8 cellular contexts compared by ENCODE assay signal in genomic region chr4:70734168-70734954, GRCh38. TPM values are rescaled to one million over a fixed set of nuclear protein-coding genes. Genes with fewer than 3 reads are reported as not detected.
DNase-seq lines count a peak whose midpoint lies in the region; ATAC-seq and TF ChIP-seq lines count a peak whose summit lies in the region.

No MANE protein-coding gene starts in this region.

- no peak for TF ChIP-seq CTCF in HCT116 (IDR thresholded peaks at IDR 0.05 in 2 of 3, conservative IDR thresholded peaks at IDR 0.05 in 1 of 3; ENCODE audit: borderline replicate concordance in 1 of 3, insufficient read depth in 1 of 3, low read depth in 2 of 3, low read length in 2 of 3)
- TF ChIP-seq CTCF in MM.1S (IDR thresholded peaks at IDR 0.05; ENCODE audit: low read length) = no peak
- TF ChIP-seq CTCF in cardiac muscle cell (IDR thresholded peaks at IDR 0.05; ENCODE audit: low read depth, low read length) = no peak

- H3K27ac Mint-ChIP-seq in activated naive CD4-positive, alpha-beta T cell treated with anti-CD3 and anti-CD28 coated beads, Interleukin-2, amount 10 ng/mL, durations not matched to agents 7 days and 5 days = peak overlapping the region; percentile 94

- no peaks in the 10 kb centered on the region for H3K9me3 ChIP-seq in HCT116 (ENCODE audit: control insufficient read depth in 1 of 2, insufficient read depth in 1 of 2, low read depth in 1 of 2, low read length in 2 of 2)
- no peaks in the 10 kb centered on the region for H3K9me3 ChIP-seq in MM.1S (replicated peaks; ENCODE audit: insufficient read depth, low read length)
- no peaks in the 10 kb centered on the region for H3K9me3 ChIP-seq in cardiac muscle cell (ENCODE audit: low read depth)

- H3K4me3 ChIP-seq in HCT116 (replicated peaks in 1 of 2; ENCODE audit: low read depth in 1 of 2, low read length in 2 of 2) (no peak overlapping the region), MM.1S (ENCODE audit: low read length) (peak overlapping the region; percentile 46), cardiac muscle cell (no peak overlapping the region)

- RAD21 ChIA-PET in HCT116 (lab: Charles Lee; ENCODE audit: low non-redundant PET in 1 of 2, low total read pairs in 2 of 2, uncharacterized antibody in 2 of 2, unreplicated experiment in 2 of 2) = no interaction called here

- H3K27me3 Mint-ChIP-seq in activated naive CD4-positive, alpha-beta T cell treated with anti-CD3 and anti-CD28 coated beads, Interleukin-2, amount 10 ng/mL, durations not matched to agents 7 days and 5 days = no peaks in the 10 kb centered on the region

- H3K4me3 Mint-ChIP-seq in activated naive CD4-positive, alpha-beta T cell treated with anti-CD3 and anti-CD28 coated beads, Interleukin-2, amount 10 ng/mL, durations not matched to agents 7 days and 5 days = peak overlapping the region; percentile 72

- H3K4me2 ChIP-seq in HCT116 (ENCODE audit: low read length) (peak overlapping the region; percentile 34), MM.1S (ENCODE audit: low read depth, low read length) (peak overlapping the region; percentile 88)

- H3K79me2 ChIP-seq in HCT116 (ENCODE audit: insufficient read depth, low read length) = peaks cover 9% of the 10 kb centered on the region; the same call in 1 of the 2 replicates
- H3K79me2 ChIP-seq in MM.1S (ENCODE audit: low read length) = peaks cover 57% of the 10 kb centered on the region

- H3K36me3 ChIP-seq in HCT116 (ENCODE audit: control insufficient read depth in 1 of 2, insufficient read depth in 2 of 2, low read length in 2 of 2) = no peaks in the 10 kb centered on the region
- no peaks in the 10 kb centered on the region for H3K36me3 ChIP-seq in MM.1S (replicated peaks; ENCODE audit: insufficient read depth, low read length)
- no peaks in the 10 kb centered on the region for H3K36me3 ChIP-seq in cardiac muscle cell

- TF ChIP-seq RAD21 in HCT116 (IDR thresholded peaks at IDR 0.05; ENCODE audit: low read depth) = no peak

- TF ChIP-seq POLR2A in HCT116 (IDR thresholded peaks at IDR 0.05; ENCODE audit: borderline replicate concordance, extremely low read depth, insufficient read depth, insufficient read length) = no peak

- POLR2A ChIA-PET in HCT116 (lab: Charles Lee) = interaction anchor here (1.2 kb wide), 2 partner anchors 11 to 29 kb away, joined by 3 read pairs; no protein-coding TSS in a partner anchor

- peaks cover 13 to 25% of the 10 kb centered on the region in 2 experiments; a peak in 3 of 4 replicates for H3K4me1 ChIP-seq in HCT116 (ENCODE audit: control insufficient read depth in 1 of 2, insufficient read depth in 2 of 2, low read length in 2 of 2)
- H3K4me1 ChIP-seq in MM.1S (ENCODE audit: low read length) = peaks cover 45% of the 10 kb centered on the region
- peaks cover 9% of the 10 kb centered on the region for H3K4me1 ChIP-seq in cardiac muscle cell (ENCODE audit: low read depth)

- intact Hi-C loops in HCT116 (cut with micrococcal nuclease) (no loop called here), sciatic nerve (cut with DNase I) (no loop called here)

- CTCF ChIA-PET in HCT116 (lab: Charles Lee) = interaction anchor here (1.5 to 2.1 kb wide), 3 partner anchors 12 to 276 kb away, joined by 3 to 10 read pairs (median 6); partner anchors contain the start of gene RUFY3
- CTCF ChIA-PET in activated naive CD4-positive, alpha-beta T cell treated with anti-CD3 and anti-CD28 coated beads, Interleukin-2, amount 10 ng/mL, durations not matched to agents 7 days and 5 days (lab: Charles Lee) = interaction anchor here (1.0 to 3.3 kb wide), 19 partner anchors 11 to 292 kb away, joined by 3 to 24 read pairs (median 5); partner anchors contain the start of genes RUFY3 and UTP3

- H3K27ac ChIP-seq in HCT116 (ENCODE audit: low read depth, low read length) = no peak overlapping the region
- H3K27ac ChIP-seq in MM.1S (ENCODE audit: low read length) = peak overlapping the region; percentile 40; the same call in 1 of the 2 replicates
- peak overlapping the region; percentile 84 for H3K27ac ChIP-seq in cardiac muscle cell

- no peak overlapping the region for H2AFZ ChIP-seq in HCT116 (ENCODE audit: low read depth, low read length, poor library complexity, severe bottlenecking)
- H2AFZ ChIP-seq in MM.1S (ENCODE audit: low read length) = no peak overlapping the region

- peaks cover 55% of the 10 kb centered on the region for H3K4me1 Mint-ChIP-seq in activated naive CD4-positive, alpha-beta T cell treated with anti-CD3 and anti-CD28 coated beads, Interleukin-2, amount 10 ng/mL, durations not matched to agents 7 days and 5 days

- BruUV-seq in HCT116 (replicated peaks; lab: Mats Ljungman, UMichigan) = no TSS peak

- H4K20me1 ChIP-seq in HCT116 (ENCODE audit: insufficient read depth) = no peaks in the 10 kb centered on the region
- H4K20me1 ChIP-seq in MM.1S (ENCODE audit: insufficient read depth, low read length) = peaks cover 5% of the 10 kb centered on the region; the same call in 1 of the 2 replicates

- H3F3A ChIP-seq in MM.1S (ENCODE audit: insufficient read depth, low read length) = peaks cover 32% of the 10 kb centered on the region

- no peak overlapping the region for H3K9ac ChIP-seq in HCT116 (ENCODE audit: low read length)
- H3K9ac ChIP-seq in MM.1S (ENCODE audit: low read length) = no peak overlapping the region

- H3K27me3 ChIP-seq in HCT116 (ENCODE audit: insufficient read depth, low read length) (no peaks in the 10 kb centered on the region), MM.1S (replicated peaks; ENCODE audit: insufficient read depth, low read length) (no peaks in the 10 kb centered on the region), cardiac muscle cell (no peaks in the 10 kb centered on the region)

- no peaks in the 10 kb centered on the region for H3K36me3 Mint-ChIP-seq in activated naive CD4-positive, alpha-beta T cell treated with anti-CD3 and anti-CD28 coated beads, Interleukin-2, amount 10 ng/mL, durations not matched to agents 7 days and 5 days

- H3K9me3 Mint-ChIP-seq in activated naive CD4-positive, alpha-beta T cell treated with anti-CD3 and anti-CD28 coated beads, Interleukin-2, amount 10 ng/mL, durations not matched to agents 7 days and 5 days = no peaks in the 10 kb centered on the region

- ATAC-seq in HCT116 = no peak
- ATAC-seq in sciatic nerve = peak; percentile 92

- H3K9me2 ChIP-seq in HCT116 (ENCODE audit: insufficient read depth) = no peaks in the 10 kb centered on the region
- no peaks in the 10 kb centered on the region for H3K9me2 ChIP-seq in MM.1S (replicated peaks; ENCODE audit: insufficient read depth, low read length)

- DNase-seq in activated naive CD4-positive, alpha-beta T cell treated with Interleukin-2 at 50 U/mL for 16 hours = peak; percentile 16
- DNase-seq in activated naive CD4-positive, alpha-beta T cell (lab: John Stamatoyannopoulos, UW) = no peak
- DNase-seq in HCT116 (ENCODE audit: low read depth, low spot score) = no peak
- peak; percentile 91 for DNase-seq in MM.1S
- peak; percentile 67 for DNase-seq in activated naive CD4-positive, alpha-beta T cell treated with anti-CD3 and anti-CD28 coated beads, Interleukin-2, amount 10 ng/mL, durations not matched to agents 7 days and 5 days
- DNase-seq in cardiac muscle cell (ENCODE audit: low read depth in 1 of 2, low spot score in 1 of 2) = peak; percentile 18 to 69
- DNase-seq in sciatic nerve (ENCODE audit: low spot score) = no peak
- DNase-seq in 8988T = no peak

TF ChIP-seq in HCT116, 20 proteins besides CTCF, POLR2A, EP300 and RAD21:
- no peak for TF ChIP-seq SRF (IDR thresholded peaks at IDR 0.05; ENCODE audit: low read depth)
- no peak for TF ChIP-seq FOSL1 (IDR thresholded peaks at IDR 0.05; ENCODE audit: low read depth)
- TF ChIP-seq EZH2phosphoT487 (IDR thresholded peaks at IDR 0.05; ENCODE audit: borderline replicate concordance) = no peak
- TF ChIP-seq, protein P1, sequence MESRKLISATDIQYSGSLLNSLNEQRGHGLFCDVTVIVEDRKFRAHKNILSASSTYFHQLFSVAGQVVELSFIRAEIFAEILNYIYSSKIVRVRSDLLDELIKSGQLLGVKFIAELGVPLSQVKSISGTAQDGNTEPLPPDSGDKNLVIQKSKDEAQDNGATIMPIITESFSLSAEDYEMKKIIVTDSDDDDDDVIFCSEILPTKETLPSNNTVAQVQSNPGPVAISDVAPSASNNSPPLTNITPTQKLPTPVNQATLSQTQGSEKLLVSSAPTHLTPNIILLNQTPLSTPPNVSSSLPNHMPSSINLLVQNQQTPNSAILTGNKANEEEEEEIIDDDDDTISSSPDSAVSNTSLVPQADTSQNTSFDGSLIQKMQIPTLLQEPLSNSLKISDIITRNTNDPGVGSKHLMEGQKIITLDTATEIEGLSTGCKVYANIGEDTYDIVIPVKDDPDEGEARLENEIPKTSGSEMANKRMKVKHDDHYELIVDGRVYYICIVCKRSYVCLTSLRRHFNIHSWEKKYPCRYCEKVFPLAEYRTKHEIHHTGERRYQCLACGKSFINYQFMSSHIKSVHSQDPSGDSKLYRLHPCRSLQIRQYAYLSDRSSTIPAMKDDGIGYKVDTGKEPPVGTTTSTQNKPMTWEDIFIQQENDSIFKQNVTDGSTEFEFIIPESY (IDR thresholded peaks at IDR 0.05; ENCODE audit: extremely low read depth, insufficient replicate concordance, low read length) = no peak
- no peak for TF ChIP-seq ZNF274 (IDR thresholded peaks at IDR 0.05; ENCODE audit: low read depth, low read length)
- TF ChIP-seq ATF3 (IDR thresholded peaks at IDR 0.05) = no peak
- no peak for TF ChIP-seq EZH2 (IDR thresholded peaks at IDR 0.05)
- TF ChIP-seq CEBPB (IDR thresholded peaks at IDR 0.05; ENCODE audit: low read depth) = no peak
- TF ChIP-seq SP1 (IDR thresholded peaks at IDR 0.05; ENCODE audit: low read depth) = no peak
- TF ChIP-seq POLR2AphosphoS5 (IDR thresholded peaks at IDR 0.05; ENCODE audit: low read depth, low read length) = no peak
- no peak for TF ChIP-seq JUND (IDR thresholded peaks at IDR 0.05)
- TF ChIP-seq SIN3A (IDR thresholded peaks at IDR 0.05; ENCODE audit: low read depth) = no peak
- TF ChIP-seq EGR1 (IDR thresholded peaks at IDR 0.05; ENCODE audit: low read depth) = no peak

RNA-seq across cellular contexts. Expression of gene RUFY3, which starts 12.6 kb away (rescaled TPM):
- 32.9 TPM for total RNA-seq in HCT116 (2021; ENCODE audit: unreplicated experiment)
- 9.0 and 9.6 TPM in 2 replicates for polyA plus RNA-seq in HCT116 (2012)
- total RNA-seq in cardiac muscle cell = 31.0 and 43.7 TPM in 2 replicates
- 28.1 and 35.2 TPM in 2 replicates for polyA plus RNA-seq in cardiac muscle cell
- 109 TPM for total RNA-seq in sciatic nerve

RNA-seq across cellular contexts. Expression of gene UTP3, which starts 46.0 kb away (rescaled TPM):
- 33.7 TPM for total RNA-seq in HCT116 (2021; ENCODE audit: unreplicated experiment)
- 28.3 and 30.6 TPM in 2 replicates for polyA plus RNA-seq in HCT116 (2012)
- total RNA-seq in cardiac muscle cell = 18.4 and 23.7 TPM in 2 replicates
- 10.9 and 15.5 TPM in 2 replicates for polyA plus RNA-seq in cardiac muscle cell
- 21.5 TPM for total RNA-seq in sciatic nerve

Comparison
In these comparisons a context has a peak if more than half of its experiments do, and no peak if none do; other contexts are left out.
1. DNase-seq: peak in activated naive CD4-positive, alpha-beta T cell treated with Interleukin-2 at 50 U/mL for 16 hours (single experiment), MM.1S (single experiment), activated naive CD4-positive, alpha-beta T cell treated with anti-CD3 and anti-CD28 coated beads, Interleukin-2, amount 10 ng/mL, durations not matched to agents 7 days and 5 days (single experiment) and cardiac muscle cell (2 of 2); none in activated naive CD4-positive, alpha-beta T cell (0 of 4), HCT116 (single experiment), sciatic nerve (single experiment) and 8988T (single experiment).